8 cellular contexts compared by ENCODE assay signal in the genomic region with DNA sequence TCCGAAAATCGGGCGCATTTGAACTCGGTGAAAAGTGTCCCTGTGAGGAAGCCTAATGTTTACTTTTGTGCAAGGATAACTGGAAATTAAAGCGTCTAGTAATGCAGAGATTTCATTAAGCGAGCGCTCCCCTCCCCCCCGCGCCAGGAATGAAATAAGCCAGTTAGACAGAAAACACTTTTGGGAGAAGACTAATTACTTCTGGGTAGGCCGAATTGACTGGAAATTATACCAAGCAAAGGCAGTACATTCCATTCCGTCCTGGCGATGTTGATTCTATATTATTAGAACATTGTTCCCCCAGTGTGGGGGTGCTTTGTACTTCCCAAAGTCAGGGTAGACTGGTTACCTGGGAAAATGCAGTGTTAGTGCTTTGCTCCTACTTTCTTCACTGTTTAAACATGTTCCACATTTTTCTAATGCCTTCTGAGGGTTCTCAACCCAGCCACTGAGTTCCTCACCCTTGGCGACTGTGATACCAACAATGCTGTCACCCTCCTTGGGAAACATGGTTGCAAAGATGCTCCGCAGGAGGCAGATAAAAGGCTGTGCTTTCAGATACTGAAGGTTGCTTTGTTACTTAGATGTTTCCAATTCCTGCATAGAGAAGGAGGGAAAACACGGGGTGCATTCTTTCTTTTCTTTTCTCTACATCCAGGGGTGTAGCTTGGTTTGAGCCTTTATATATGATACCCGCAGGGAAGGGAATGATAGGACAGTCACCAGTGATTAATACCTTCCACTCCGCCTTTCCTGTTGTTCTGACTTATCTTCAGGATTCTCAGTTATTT. TPM values are rescaled to one million over a fixed set of nuclear protein-coding genes. Genes with fewer than 3 reads are reported as not detected.
A peak's percentile ranks its signal among the peaks of the same experiment; 100 is the strongest.
DNase-seq lines count a peak whose midpoint lies in the region; ATAC-seq and TF ChIP-seq lines count a peak whose summit lies in the region.

No MANE protein-coding gene starts in this region.

- no peak overlapping the region for H3K14ac ChIP-seq in neuronal stem cell (ENCODE audit: low read length)

- peak overlapping the region; percentile 67 for H3K18ac ChIP-seq in neuronal stem cell (ENCODE audit: low read length)

- H3K27ac ChIP-seq in SK-N-MC: 0 out of 2 replicates have a peak overlapping the region, but pooled peaks have one; percentile 17
- H3K27ac ChIP-seq in neuronal stem cell (replicated peaks; ENCODE audit: low read length): peak overlapping the region; percentile 92

- H2BK5ac ChIP-seq in neuronal stem cell (ENCODE audit: low read length): no peak overlapping the region

- H3K4me3 Mint-ChIP-seq in Caco-2 (ENCODE audit: unreplicated experiment): peak overlapping the region; percentile 93

- DNase-seq in Caco-2 (peak in 1 of 2 experiments; percentile 12), SK-N-MC (ENCODE audit: low read depth, low spot score) (no peak), fibroblast of pulmonary artery (ENCODE audit: low read depth) (peak; percentile 65), neuronal stem cell (ENCODE audit: low spot score) (no peak), GF-D8 (lab: John Stamatoyannopoulos, UW) (no peak)
- no peak for DNase-seq in NK-92 treated with Interleukin-12 subunit alpha and Interleukin-12 subunit beta, amount 100 ng/mL, for 24 hours (lab: John Stamatoyannopoulos, UW)

- H3K36me3 ChIP-seq in Caco-2 (ENCODE audit: control insufficient read depth, insufficient read depth, low read length) (no peaks in the 10 kb centered on the region), SK-N-MC (ENCODE audit: insufficient read depth, low read length) (0 out of 2 replicates have a peak, but pooled peaks cover 3% of the 10 kb centered on the region), neuronal stem cell (replicated peaks in 1 of 2; ENCODE audit: control insufficient read depth in 2 of 2, insufficient read depth in 2 of 2, low read length in 2 of 2) (no peaks in the 10 kb centered on the region)

- H3K27ac Mint-ChIP-seq in Caco-2 (ENCODE audit: unreplicated experiment): peak overlapping the region; percentile 92

- CTCF ChIA-PET in Caco-2 (lab: Charles Lee): interaction anchor here (0.8 to 3.4 kb wide), 2 partner anchors 411 to 447 kb away, joined by 3 to 10 read pairs; no protein-coding TSS in a partner anchor

- H3K4me1 Mint-ChIP-seq in Caco-2 (ENCODE audit: low read depth, unreplicated experiment): peaks cover 12% of the 10 kb centered on the region

- no CpG with 5 or more reads among the region's 17 CpGs for WGBS in neuronal stem cell (ENCODE audit: extremely low coverage in 2 of 2, insufficient read length in 2 of 2, insufficient replicate concordance in 1 of 2), 2 donors

- no peak overlapping the region for H4K91ac ChIP-seq in neuronal stem cell (ENCODE audit: low read depth, low read length, poor library complexity)

- no peaks in the 10 kb centered on the region for H3K9me3 Mint-ChIP-seq in Caco-2 (ENCODE audit: unreplicated experiment)

- no peaks in the 10 kb centered on the region for H3K27me3 ChIP-seq in Caco-2 (replicated peaks; ENCODE audit: control insufficient read depth, insufficient read depth, low read length)
- H3K27me3 ChIP-seq in neuronal stem cell (ENCODE audit: control insufficient read depth in 3 of 3, insufficient read depth in 3 of 3, low read depth in 1 of 3, low read length in 3 of 3): no peaks in the 10 kb centered on the region

- no peak overlapping the region for H2BK15ac ChIP-seq in neuronal stem cell (ENCODE audit: low read length)

- no peak overlapping the region for H3K4ac ChIP-seq in neuronal stem cell (ENCODE audit: low read length)

- POLR2A ChIA-PET in Caco-2 (lab: Charles Lee): no interaction called here

- H2BK12ac ChIP-seq in neuronal stem cell (ENCODE audit: low read length): no peak overlapping the region

- H3K23ac ChIP-seq in neuronal stem cell (ENCODE audit: low read depth, low read length, poor library complexity): no peak overlapping the region

- H3K9me3 ChIP-seq in Caco-2: no peaks in the 10 kb centered on the region
- no peaks in the 10 kb centered on the region for H3K9me3 ChIP-seq in SK-N-MC (ENCODE audit: low read depth, low read length)
- no peaks in the 10 kb centered on the region for H3K9me3 ChIP-seq in neuronal stem cell (replicated peaks in 1 of 2; ENCODE audit: control insufficient read depth in 2 of 2, insufficient read depth in 1 of 2, low read depth in 1 of 2, low read length in 2 of 2)

- H2AK5ac ChIP-seq in neuronal stem cell (ENCODE audit: low read depth, low read length): no peak overlapping the region

- BruUV-seq in Caco-2 (replicated peaks; lab: Mats Ljungman, UMichigan): no TSS peak

- no peak for TF ChIP-seq CTCF in Caco-2 (IDR thresholded peaks at IDR 0.05; ENCODE audit: insufficient read depth in 1 of 2, low read depth in 1 of 2, low read length in 1 of 2, severe bottlenecking in 1 of 2, unreplicated experiment in 1 of 2)
- TF ChIP-seq CTCF in fibroblast of pulmonary artery (IDR thresholded peaks at IDR 0.05; ENCODE audit: low read length, missing control alignments): no peak

- H3K9ac ChIP-seq in SK-N-MC (ENCODE audit: insufficient read length): peak overlapping the region; percentile 95
- no peak overlapping the region for H3K9ac ChIP-seq in neuronal stem cell (ENCODE audit: low read depth, low read length, poor library complexity)

- intact Hi-C loops in Caco-2 (cut with micrococcal nuclease; ENCODE audit: unreplicated experiment): loop anchor here (1.0 kb wide), 2 partner anchors 47 to 411 kb away; no protein-coding TSS in a partner anchor

- H4K8ac ChIP-seq in neuronal stem cell (ENCODE audit: low read depth, low read length): no peak overlapping the region

- H3K4me3 ChIP-seq in Caco-2 (ENCODE audit: low read depth, low read length) (peak overlapping the region; percentile 56), SK-N-MC (peak overlapping the region; percentile 94), fibroblast of pulmonary artery (replicated peaks; ENCODE audit: low read depth, low read length) (peak overlapping the region; percentile 86), neuronal stem cell (ENCODE audit: low read length in 2 of 2) (peak overlapping the region; percentile 63 to 87)

- ATAC-seq in HG02571 (IDR thresholded peaks at IDR 0.05; ENCODE audit: unreplicated experiment) (no peak), GM21447 (IDR thresholded peaks at IDR 0.05; ENCODE audit: unreplicated experiment) (no peak)

- no peaks in the 10 kb centered on the region for H3K79me1 ChIP-seq in neuronal stem cell (ENCODE audit: low read depth, low read length)

- peak overlapping the region; percentile 73 for H3K4me2 ChIP-seq in neuronal stem cell (ENCODE audit: insufficient read depth, low read length, poor library complexity, severe bottlenecking)

- H3K4me1 ChIP-seq in Caco-2 (0 out of 2 replicates have a peak, but pooled peaks cover 4% of the 10 kb centered on the region), neuronal stem cell (ENCODE audit: control insufficient read depth in 2 of 2, insufficient read depth in 1 of 2, low read depth in 1 of 2, low read length in 2 of 2) (peaks cover 7 to 16% of the 10 kb centered on the region in 2 donors)

- H3K27me3 Mint-ChIP-seq in Caco-2 (ENCODE audit: insufficient read depth, unreplicated experiment): no peaks in the 10 kb centered on the region

- H2AFZ ChIP-seq in neuronal stem cell (ENCODE audit: low read length): peak overlapping the region; percentile 89

- no peak overlapping the region for H2BK120ac ChIP-seq in neuronal stem cell (ENCODE audit: low read depth, low read length)

- peaks cover 13% of the 10 kb centered on the region for H3K36me3 Mint-ChIP-seq in Caco-2 (ENCODE audit: insufficient read depth, unreplicated experiment)

RNA-seq across cellular contexts. Expression of gene GJA1, which starts 2.6 kb away (rescaled TPM):
- 54.5 and 56.7 TPM in 2 replicates for total RNA-seq in Caco-2 (2022)
- polyA plus RNA-seq in neuronal stem cell (2013, experiment 1 of 2): 228 TPM
- polyA plus RNA-seq in neuronal stem cell (2013, experiment 2 of 2): 231 TPM
